Comparison of ENCODE assay signal across 8 cellular contexts in the genomic region with DNA sequence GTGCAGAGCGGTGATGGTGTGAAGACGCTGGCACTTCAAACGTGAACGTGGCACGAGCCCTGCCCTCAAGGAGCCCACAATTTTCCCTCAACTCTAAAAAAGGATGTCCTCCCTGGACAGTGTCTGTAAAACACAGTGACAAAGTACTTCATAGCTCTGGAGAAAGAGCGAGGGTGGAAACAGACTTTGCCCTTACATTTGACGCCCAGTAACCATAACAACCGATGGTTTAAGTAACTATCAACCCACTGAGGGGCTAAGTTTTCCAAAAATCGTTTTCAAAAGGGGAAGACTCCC. TPM values are rescaled to one million over a fixed set of nuclear protein-coding genes. Genes with fewer than 3 reads are reported as not detected.
DNase-seq lines count a peak whose midpoint lies in the region; ATAC-seq and TF ChIP-seq lines count a peak whose summit lies in the region.

No MANE protein-coding gene starts in this region.

- H3K9me3 ChIP-seq in transverse colon, result no peaks in the 10 kb centered on the region

- peaks cover 17 to 35% (median 29%) of the 10 kb centered on the region in 4 donors for H3K4me1 ChIP-seq in transverse colon

- peak overlapping the region; percentile 77 for H3K4me3 ChIP-seq in astrocyte of the cerebellum (ENCODE audit: low read depth, low read length)
- peak overlapping the region; percentile 88 to 99 (median 93) for H3K4me3 ChIP-seq in transverse colon

- intact Hi-C loops in transverse colon (cut with DNase I; ENCODE audit: low total_unique reads), result loop anchor here (1.0 kb wide), 1 partner anchor 116 kb away; no protein-coding TSS in a partner anchor

- in situ Hi-C loops in astrocyte of the cerebellum (cut with HindIII; ENCODE audit: low sequenced_read_pairs), result no loop called here
- in situ Hi-C loops in transverse colon (cut with MboI; ENCODE audit: low pct_ligation_motif_present in 1 of 4, low pct_unique_long_range_greater_than_20kb in 1 of 4, low sequenced_read_pairs in 3 of 4), result loop anchor here in 1 of 4 donors (25.0 kb wide), 1 partner anchor 100 kb away; no protein-coding TSS in a partner anchor

- peak; percentile 7 for DNase-seq in stimulated activated CD4-positive, alpha-beta T cell treated with anti-CD3 and anti-CD28 coated beads, Interleukin-15, amount 100 ng/mL, for 24 hours
- DNase-seq in stimulated activated CD4-positive, alpha-beta T cell treated with anti-CD3 and anti-CD28 coated beads, Interleukin-12 subunit alpha, Interleukin-12 subunit beta, amount 100 ng/mL, for 4 hours, result no peak
- DNase-seq in astrocyte of the cerebellum (ENCODE audit: low read depth), result no peak
- no peak for DNase-seq in left lobe of liver (ENCODE audit: low spot score)
- DNase-seq in transverse colon, result no peak
- no peak for DNase-seq in hepatic stellate cell (ENCODE audit: low spot score)
- no peak for DNase-seq in AG08395 (ENCODE audit: low spot score)
- DNase-seq in DMS114 treated with DMSO at 0.1 percent for 48 hours (lab: John Stamatoyannopoulos, UW; ENCODE audit: unreplicated experiment), result no peak

- WGBS in transverse colon (ENCODE audit: low coverage in 1 of 2), 2 donors, result 14% methylated on average over 9 of the region's 9 CpGs; no CpG with 5 or more reads in 1 of the 2 donors

- no peak for TF ChIP-seq CTCF in astrocyte of the cerebellum (IDR thresholded peaks at IDR 0.05; ENCODE audit: low read depth, low read length, missing control alignments)
- TF ChIP-seq CTCF in transverse colon (IDR thresholded peaks at IDR 0.05), result no peak

- peak overlapping the region; percentile 94 to 97 (median 96) for H3K27ac ChIP-seq in transverse colon

- no peak for TF ChIP-seq EP300 in transverse colon (IDR thresholded peaks at IDR 0.05; ENCODE audit: low read depth)

- no peak for TF ChIP-seq POLR2A in transverse colon (IDR thresholded peaks at IDR 0.05)

- ATAC-seq in left lobe of liver, result peak; percentile 52

- H3K36me3 ChIP-seq in transverse colon, result no peaks in the 10 kb centered on the region

- H3K27me3 ChIP-seq in transverse colon, result peaks cover 9% of the 10 kb centered on the region

RNA-seq across cellular contexts. Expression of a gene that starts 1.0 kb away (rescaled TPM):
- 35.1 TPM for total RNA-seq in left lobe of liver
- total RNA-seq in transverse colon, result 100 to 1,000 TPM in 1 of 4 donors, 10 to 100 TPM in 3; 12.3 to 137 (median 30.3) TPM
